In the genomic region with DNA sequence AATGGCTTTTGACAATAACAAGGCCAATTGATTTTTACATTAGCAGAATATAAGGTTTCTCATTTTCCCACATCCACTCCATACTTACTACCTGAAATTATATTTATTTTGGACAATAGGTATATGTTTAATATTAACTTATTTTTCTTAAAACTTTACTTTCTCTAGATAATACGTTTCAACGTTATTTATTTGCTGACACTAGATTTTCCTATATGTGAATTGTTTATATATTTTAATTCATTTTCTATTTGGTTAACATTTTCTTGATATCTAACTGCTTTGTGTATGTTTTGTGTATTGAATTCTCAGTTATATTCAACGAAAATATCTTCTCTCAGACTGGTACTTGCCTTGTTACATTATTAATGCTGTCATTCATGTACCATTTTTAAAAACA, we compare ENCODE assay signal across 30 cellular contexts.
"Had no signal": no experiment of that assay in that cellular context is flagged by ENCODE, and none has a peak within 500 bp of the region (broad histone marks: within the 10 kb centered on the region; RNA-seq: fewer than 3 reads in every experiment).

No MANE protein-coding gene starts in this region.

- DNase-seq: activated CD4-positive, alpha-beta memory T cell treated with anti-CD3 and anti-CD28 coated beads for 36 hours; activated CD4-positive, alpha-beta T cell treated with anti-CD3 and anti-CD28 coated beads for 36 hours; activated CD4-positive, alpha-beta T cell treated with anti-CD3 and anti-CD28 coated beads, Interleukin-2, amount 10 ng/mL, durations not matched to agents 24 days and 14 days; activated CD4-positive, CD25-positive, alpha-beta regulatory T cell; activated CD4-positive, CD25-positive, alpha-beta regulatory T cell treated with anti-CD3 and anti-CD28 coated beads, Interleukin-2, amount 50 U/mL, for 72 hours; activated CD8-positive, alpha-beta memory T cell treated with anti-CD3 and anti-CD28 coated beads, Interleukin-2, amount 10 ng/mL, durations not matched to agents 7 days and 5 days; activated CD8-positive, alpha-beta memory T cell treated with anti-CD3 and anti-CD28 coated beads, Interleukin-2, amount 50 U/mL, for 4 hours; activated CD8-positive, alpha-beta T cell treated with anti-CD3 and anti-CD28 coated beads, Interleukin-2, amount 10 ng/mL, durations not matched to agents 7 days and 5 days; activated gamma-delta T cell; activated naive CD4-positive, alpha-beta T cell; activated naive CD4-positive, alpha-beta T cell treated with anti-CD3 and anti-CD28 coated beads, Interleukin-2, amount 10 ng/mL, durations not matched to agents 7 days and 5 days; activated naive CD8-positive, alpha-beta T cell treated with anti-CD3 and anti-CD28 coated beads, Interleukin-2, amount 10 ng/mL, durations not matched to agents 7 days and 5 days; activated T-cell treated with anti-CD3 and anti-CD28 coated beads, Interleukin-2, amount 50 U/mL, for 1 hour; activated T-cell treated with anti-CD3 and anti-CD28 coated beads, Interleukin-2, amount 50 U/mL, for 48 hours; central memory CD4-positive, alpha-beta T cell; cerebellar nuclear complex; dorsolateral prefrontal cortex; effector memory CD4-positive, alpha-beta T cell; endodermal cell; foreskin fibroblast; gastrocnemius medialis; glutamatergic neuron; heart left ventricle; T-helper 2 cell had no signal

- H3K36me3 ChIP-seq: ascending aorta, breast epithelium, cardiac muscle cell, gastrocnemius medialis, heart left ventricle had no signal

- H3K27me3 ChIP-seq: ascending aorta, breast epithelium, cardiac muscle cell, dorsolateral prefrontal cortex, gastrocnemius medialis, heart left ventricle had no signal

- H3K9me3 ChIP-seq: ascending aorta, breast epithelium, gastrocnemius medialis had no signal

- H3K4me1 ChIP-seq: ascending aorta, breast epithelium, gastrocnemius medialis, heart left ventricle had no signal

- ATAC-seq: activated CD4-positive, alpha-beta T cell treated with anti-CD3 and anti-CD28 coated beads for 36 hours; activated CD8-positive, alpha-beta memory T cell treated with anti-CD3 and anti-CD28 coated beads, Interleukin-2, amount 10 ng/mL, durations not matched to agents 7 days and 5 days; activated CD8-positive, alpha-beta T cell treated with anti-CD3 and anti-CD28 coated beads, Interleukin-2, amount 10 ng/mL, durations not matched to agents 7 days and 5 days; activated naive CD4-positive, alpha-beta T cell treated with anti-CD3 and anti-CD28 coated beads, Interleukin-2, amount 50 U/mL, for 72 hours; esophagus mucosa; gastrocnemius medialis; heart left ventricle had no signal

- H3K4me3 ChIP-seq: ascending aorta, breast epithelium, cardiac muscle cell, coronary artery, dorsolateral prefrontal cortex, gastrocnemius medialis, heart left ventricle had no signal

- H3K27ac ChIP-seq: ascending aorta, breast epithelium, cardiac muscle cell, coronary artery, dorsolateral prefrontal cortex, gastrocnemius medialis, heart left ventricle had no signal
